In genomic region chrX:153643431-153644351, GRCh38 we compare ENCODE assay signal across 8 cellular contexts. TPM values are rescaled to one million over a fixed set of nuclear protein-coding genes. Genes with fewer than 3 reads are reported as not detected.
DNase-seq lines count a peak whose midpoint lies in the region.

No MANE protein-coding gene starts in this region.

- H3K4me3 ChIP-seq in MG63, result peak overlapping the region; percentile 22; the same call in 1 of the 2 replicates
- peak overlapping the region; percentile 14 for H3K4me3 ChIP-seq in neuron (ENCODE audit: low read length)

- H3K36me3 ChIP-seq in MG63 (no peaks in the 10 kb centered on the region), neuron (ENCODE audit: insufficient read depth, low read length) (no peaks in the 10 kb centered on the region)

- no peak overlapping the region for H2AFZ ChIP-seq in neuron (ENCODE audit: low read depth, low read length)

- H3K27me3 ChIP-seq in MG63 (peaks cover 12% of the 10 kb centered on the region), neuron (ENCODE audit: insufficient read depth, low read length) (peaks cover 69% of the 10 kb centered on the region)

- H3K9me3 ChIP-seq in MG63 (no peaks in the 10 kb centered on the region), neuron (ENCODE audit: low read length) (no peaks in the 10 kb centered on the region)

- peaks cover 7% of the 10 kb centered on the region for H3K4me1 ChIP-seq in neuron (ENCODE audit: insufficient read depth, low read length)

- DNase-seq in ELF-1 (ENCODE audit: low read depth, low spot score), result peak; percentile 40
- DNase-seq in MG63, result peak; percentile 22
- peak; percentile 34 for DNase-seq in dermis blood vessel endothelial cell
- DNase-seq in SIG-M5 (lab: John Stamatoyannopoulos, UW), result no peak
- no peak for DNase-seq in inferior parietal cortex (ENCODE audit: extremely low spot score)
- DNase-seq in NCI-H1092 (lab: John Stamatoyannopoulos, UW), result no peak
- DNase-seq in stimulated activated CD8-positive, alpha-beta memory T cell treated with anti-CD3 and anti-CD28 coated beads, Interleukin-4, amount 100 ng/mL, for 48 hours, result no peak

RNA-seq across cellular contexts. Expression of gene DUSP9, which starts 3.3 kb away (rescaled TPM):
- 7.9 and 8.6 TPM in 2 replicates for total RNA-seq in MG63 (2014; rRNA removed; shearing (Covaris generic); ENCODE audit: low replicate concordance)
- 0.05 and 0.17 TPM in 2 replicates for total RNA-seq in dermis blood vessel endothelial cell

RNA-seq across cellular contexts. Expression of gene PNCK, which starts 29.9 kb away (rescaled TPM):
- total RNA-seq in MG63 (2014; rRNA removed; shearing (Covaris generic); ENCODE audit: low replicate concordance), result 0.43 TPM in 1 of 2 replicates, not detected in the other
- total RNA-seq in dermis blood vessel endothelial cell, result not detected in 2 replicates

RNA-seq across cellular contexts. Expression of gene SLC6A8, which starts 44.0 kb away (rescaled TPM):
- total RNA-seq in MG63 (2014; rRNA removed; shearing (Covaris generic); ENCODE audit: low replicate concordance), result 12.8 and 24.8 TPM in 2 replicates
- 3.3 and 4.6 TPM in 2 replicates for total RNA-seq in dermis blood vessel endothelial cell

RNA-seq across cellular contexts. Expression of gene CCNQ, which starts 44.8 kb away (rescaled TPM):
- 47.7 and 73.2 TPM in 2 replicates for total RNA-seq in MG63 (2014; rRNA removed; shearing (Covaris generic); ENCODE audit: low replicate concordance)
- 27.0 and 42.4 TPM in 2 replicates for total RNA-seq in dermis blood vessel endothelial cell

Comparison
In these comparisons a context has a peak if more than half of its experiments do, and no peak if none do; other contexts are left out.
1. DNase-seq: peak in ELF-1 (single experiment), MG63 (single experiment) and dermis blood vessel endothelial cell (single experiment); none in SIG-M5 (single experiment), inferior parietal cortex (single experiment), NCI-H1092 (single experiment) and stimulated activated CD8-positive, alpha-beta memory T cell treated with anti-CD3 and anti-CD28 coated beads, Interleukin-4, amount 100 ng/mL, for 48 hours (single experiment).